ENCODE assay signal across 8 cellular contexts in the genomic region with DNA sequence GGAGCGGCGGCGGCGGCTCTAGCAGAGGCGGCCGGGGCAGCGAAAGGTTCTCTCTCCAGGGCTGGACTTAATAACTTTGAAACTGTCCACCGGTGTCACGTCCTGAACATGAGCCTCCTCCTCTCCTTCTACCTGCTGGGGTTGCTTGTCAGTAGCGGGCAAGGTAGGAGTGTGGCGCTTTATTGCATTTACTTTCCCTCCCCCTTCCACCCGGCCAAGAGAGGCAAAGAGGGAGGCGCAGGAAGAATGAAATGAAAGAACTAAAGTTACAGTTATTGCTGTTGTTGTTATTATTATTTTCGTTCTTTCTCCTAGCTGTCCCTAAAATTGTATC. TPM values are rescaled to one million over a fixed set of nuclear protein-coding genes. Genes with fewer than 3 reads are reported as not detected.
DNase-seq lines count a peak whose midpoint lies in the region; ATAC-seq and TF ChIP-seq lines count a peak whose summit lies in the region.

No MANE protein-coding gene starts in this region.

- no peak overlapping the region for H3K27ac Mint-ChIP-seq in T-helper 2 cell treated with Interferon-gamma antibody and Interleukin-4, amounts not matched to agents 5 μg/mL and 100 μg/mL, for 36 hours
- H3K27ac Mint-ChIP-seq in activated CD8-positive, alpha-beta T cell treated with anti-CD3 and anti-CD28 coated beads, Interleukin-2, amount 10 ng/mL, durations not matched to agents 7 days and 5 days, result no peak overlapping the region

- H3K9me3 ChIP-seq in iPS-20b (ENCODE audit: insufficient read depth, low read depth, low read length), result no peaks in the 10 kb centered on the region

- H3K4me3 ChIP-seq in iPS-20b (ENCODE audit: low read length), result peak overlapping the region; percentile 84

- no peak for TF ChIP-seq CTCF in GM13977 (IDR thresholded peaks at IDR 0.05; ENCODE audit: extremely low read depth, insufficient read depth, missing control alignments)

- no peaks in the 10 kb centered on the region for H3K9me3 Mint-ChIP-seq in T-helper 2 cell treated with Interferon-gamma antibody and Interleukin-4, amounts not matched to agents 5 μg/mL and 100 μg/mL, for 36 hours
- H3K9me3 Mint-ChIP-seq in activated CD8-positive, alpha-beta T cell treated with anti-CD3 and anti-CD28 coated beads, Interleukin-2, amount 10 ng/mL, durations not matched to agents 7 days and 5 days (ENCODE audit: insufficient read depth), result no peaks in the 10 kb centered on the region

- DNase-seq in T-helper 2 cell treated with Interferon-gamma antibody and Interleukin-4, amounts not matched to agents 5 μg/mL and 100 μg/mL, for 36 hours (ENCODE audit: low spot score), result no peak
- DNase-seq in T-helper 2 cell, result no peak
- DNase-seq in activated CD8-positive, alpha-beta T cell treated with anti-CD3 and anti-CD28 coated beads, Interleukin-2, amount 10 ng/mL, durations not matched to agents 7 days and 5 days, result no peak
- no peak for DNase-seq in substantia nigra (lab: John Stamatoyannopoulos, UW)
- no peak for DNase-seq in GM13977 (ENCODE audit: low spot score)
- DNase-seq in KG1 (lab: John Stamatoyannopoulos, UW), result no peak
- no peak for DNase-seq in NCI-H187 (lab: John Stamatoyannopoulos, UW)

- H3K4me3 Mint-ChIP-seq in T-helper 2 cell treated with Interferon-gamma antibody and Interleukin-4, amounts not matched to agents 5 μg/mL and 100 μg/mL, for 36 hours, result peak overlapping the region; percentile 75
- H3K4me3 Mint-ChIP-seq in activated CD8-positive, alpha-beta T cell treated with anti-CD3 and anti-CD28 coated beads, Interleukin-2, amount 10 ng/mL, durations not matched to agents 7 days and 5 days, result peak overlapping the region; percentile 64

- in situ Hi-C loops in GM13977 (cut with MboI; ENCODE audit: low pct_unique_long_range_greater_than_20kb, low sequenced_read_pairs, unreplicated experiment), result no loop called here

- H3K27me3 Mint-ChIP-seq in T-helper 2 cell treated with Interferon-gamma antibody and Interleukin-4, amounts not matched to agents 5 μg/mL and 100 μg/mL, for 36 hours (ENCODE audit: low read depth), result peaks cover 36% of the 10 kb centered on the region
- peaks cover 29% of the 10 kb centered on the region for H3K27me3 Mint-ChIP-seq in activated CD8-positive, alpha-beta T cell treated with anti-CD3 and anti-CD28 coated beads, Interleukin-2, amount 10 ng/mL, durations not matched to agents 7 days and 5 days (ENCODE audit: low read depth)

- CTCF ChIA-PET in activated CD8-positive, alpha-beta T cell treated with anti-CD3 and anti-CD28 coated beads, Interleukin-2, amount 10 ng/mL, durations not matched to agents 7 days and 5 days (lab: Charles Lee), result no interaction called here

- peaks cover 3% of the 10 kb centered on the region for H3K4me1 Mint-ChIP-seq in T-helper 2 cell treated with Interferon-gamma antibody and Interleukin-4, amounts not matched to agents 5 μg/mL and 100 μg/mL, for 36 hours (ENCODE audit: low read depth)
- H3K4me1 Mint-ChIP-seq in activated CD8-positive, alpha-beta T cell treated with anti-CD3 and anti-CD28 coated beads, Interleukin-2, amount 10 ng/mL, durations not matched to agents 7 days and 5 days (ENCODE audit: low read depth), result peaks cover 5% of the 10 kb centered on the region

- H3K27me3 ChIP-seq in iPS-20b (ENCODE audit: insufficient read depth, low read length), result peaks cover 31% of the 10 kb centered on the region

- H3K36me3 ChIP-seq in iPS-20b (ENCODE audit: insufficient read depth, low read depth, low read length), result no peaks in the 10 kb centered on the region

- ATAC-seq in activated CD8-positive, alpha-beta T cell treated with anti-CD3 and anti-CD28 coated beads, Interleukin-2, amount 10 ng/mL, durations not matched to agents 7 days and 5 days, result peak; percentile 46

- H3K36me3 Mint-ChIP-seq in T-helper 2 cell treated with Interferon-gamma antibody and Interleukin-4, amounts not matched to agents 5 μg/mL and 100 μg/mL, for 36 hours (ENCODE audit: low read depth), result no peaks in the 10 kb centered on the region
- no peaks in the 10 kb centered on the region for H3K36me3 Mint-ChIP-seq in activated CD8-positive, alpha-beta T cell treated with anti-CD3 and anti-CD28 coated beads, Interleukin-2, amount 10 ng/mL, durations not matched to agents 7 days and 5 days (ENCODE audit: low read depth)

- H3K4me1 ChIP-seq in iPS-20b (ENCODE audit: insufficient read depth, low read length), result 0 out of 2 replicates have a peak, but pooled peaks cover 2% of the 10 kb centered on the region

- H3K9ac ChIP-seq in iPS-20b (ENCODE audit: low read depth, low read length), result peak overlapping the region; percentile 60; the same call in 1 of the 2 replicates

- no peak overlapping the region for H3K27ac ChIP-seq in iPS-20b (ENCODE audit: low read length)
- H3K27ac ChIP-seq in substantia nigra (ENCODE audit: low read depth, low read length, poor library complexity, severe bottlenecking), result peak overlapping the region; percentile 63

- POLR2A ChIA-PET in activated CD8-positive, alpha-beta T cell treated with anti-CD3 and anti-CD28 coated beads, Interleukin-2, amount 10 ng/mL, durations not matched to agents 7 days and 5 days (lab: Charles Lee), result no interaction called here

RNA-seq across cellular contexts. Expression of gene NCAM2, which starts 0.2 kb away (rescaled TPM):
- not detected for total RNA-seq in activated CD8-positive, alpha-beta T cell treated with anti-CD3 and anti-CD28 coated beads, Interleukin-2, amount 10 ng/mL, durations not matched to agents 7 days and 5 days
